8 cellular contexts compared by ENCODE assay signal in genomic region chr20:15162061-15162740, GRCh38.
A peak's percentile ranks its signal among the peaks of the same experiment; 100 is the strongest.
DNase-seq lines count a peak whose midpoint lies in the region; ATAC-seq and TF ChIP-seq lines count a peak whose summit lies in the region.

No MANE protein-coding gene starts in this region.

- no peaks in the 10 kb centered on the region for H3K27me3 ChIP-seq in smooth muscle cell (ENCODE audit: low read depth)

- no peaks in the 10 kb centered on the region for H3K9me3 ChIP-seq in smooth muscle cell (replicated peaks; ENCODE audit: low read depth)

- peak; percentile 69 for ATAC-seq in HG03039 (IDR thresholded peaks at IDR 0.05; ENCODE audit: unreplicated experiment)
- ATAC-seq in stimulated activated naive CD8-positive, alpha-beta T cell treated with anti-CD3 and anti-CD28 coated beads, Interleukin-15, amount 100 ng/mL, for 72 hours: peak; percentile 52
- no peak for ATAC-seq in GM21786 (IDR thresholded peaks at IDR 0.05; ENCODE audit: unreplicated experiment)

- no peak overlapping the region for H3K4me3 ChIP-seq in smooth muscle cell

- peaks cover 7% of the 10 kb centered on the region for H3K9me3 Mint-ChIP-seq in activated T-cell treated with anti-CD3 and anti-CD28 coated beads, Interleukin-2, amount 50 U/mL, for 24 hours
- peaks cover 5% of the 10 kb centered on the region for H3K9me3 Mint-ChIP-seq in activated naive CD8-positive, alpha-beta T cell (ENCODE audit: low read depth)
- peaks cover 7 to 11% of the 10 kb centered on the region in 2 donors for H3K9me3 Mint-ChIP-seq in stimulated activated naive CD8-positive, alpha-beta T cell treated with anti-CD3 and anti-CD28 coated beads, Interleukin-15, amount 100 ng/mL, for 72 hours

- H3K36me3 Mint-ChIP-seq in activated T-cell treated with anti-CD3 and anti-CD28 coated beads, Interleukin-2, amount 50 U/mL, for 24 hours (ENCODE audit: low read depth): no peaks in the 10 kb centered on the region
- H3K36me3 Mint-ChIP-seq in activated naive CD8-positive, alpha-beta T cell: no peaks in the 10 kb centered on the region

- no peaks in the 10 kb centered on the region for H3K27me3 Mint-ChIP-seq in activated T-cell treated with anti-CD3 and anti-CD28 coated beads, Interleukin-2, amount 50 U/mL, for 24 hours
- H3K27me3 Mint-ChIP-seq in activated naive CD8-positive, alpha-beta T cell: no peaks in the 10 kb centered on the region
- H3K27me3 Mint-ChIP-seq in stimulated activated naive CD8-positive, alpha-beta T cell treated with anti-CD3 and anti-CD28 coated beads, Interleukin-15, amount 100 ng/mL, for 72 hours: peaks cover 9% of the 10 kb centered on the region

- no peaks in the 10 kb centered on the region for H3K36me3 ChIP-seq in smooth muscle cell (ENCODE audit: low read depth)

- WGBS in smooth muscle cell (ENCODE audit: low lambda C conversion rate): 83% methylated on average over 7 of the region's 7 CpGs

- peak overlapping the region; percentile 9 for H3K27ac Mint-ChIP-seq in activated T-cell treated with anti-CD3 and anti-CD28 coated beads, Interleukin-2, amount 50 U/mL, for 24 hours
- H3K27ac Mint-ChIP-seq in activated naive CD8-positive, alpha-beta T cell: no peak overlapping the region
- H3K27ac Mint-ChIP-seq in stimulated activated naive CD8-positive, alpha-beta T cell treated with anti-CD3 and anti-CD28 coated beads, Interleukin-15, amount 100 ng/mL, for 72 hours: peak overlapping the region in 1 of 2 donors; percentile 89

- no peaks in the 10 kb centered on the region for H3F3A ChIP-seq in smooth muscle cell (ENCODE audit: low read depth)

- H3K79me2 ChIP-seq in smooth muscle cell (ENCODE audit: low read depth): no peaks in the 10 kb centered on the region

- H3K27ac ChIP-seq in smooth muscle cell (ENCODE audit: low read depth): no peak overlapping the region

- no peaks in the 10 kb centered on the region for H4K20me1 ChIP-seq in smooth muscle cell (ENCODE audit: low read depth)

- no peaks in the 10 kb centered on the region for H3K4me1 ChIP-seq in smooth muscle cell (ENCODE audit: low read depth)

- DNase-seq in activated T-cell treated with anti-CD3 and anti-CD28 coated beads, Interleukin-2, amount 50 U/mL, for 24 hours: no peak
- DNase-seq in activated T-cell treated with anti-CD3 and anti-CD28 coated beads, Interleukin-2, amount 50 U/mL, for 1 hour: no peak
- DNase-seq in stimulated activated naive CD8-positive, alpha-beta T cell treated with anti-CD3 and anti-CD28 coated beads, Interleukin-15, amount 100 ng/mL, for 72 hours: no peak
- DNase-seq in smooth muscle cell (lab: John Stamatoyannopoulos, UW; ENCODE audit: unreplicated experiment) (no peak), NCI-H1436 treated with DMSO at 0.1 percent for 48 hours (lab: John Stamatoyannopoulos, UW) (no peak)

- no peak overlapping the region for H3K4me3 Mint-ChIP-seq in activated T-cell treated with anti-CD3 and anti-CD28 coated beads, Interleukin-2, amount 50 U/mL, for 24 hours
- H3K4me3 Mint-ChIP-seq in activated naive CD8-positive, alpha-beta T cell: peak overlapping the region; percentile 51
- peak overlapping the region; percentile 22 to 55 for H3K4me3 Mint-ChIP-seq in stimulated activated naive CD8-positive, alpha-beta T cell treated with anti-CD3 and anti-CD28 coated beads, Interleukin-15, amount 100 ng/mL, for 72 hours

- no peak overlapping the region for H2AFZ ChIP-seq in smooth muscle cell (ENCODE audit: low read depth)

- H3K4me2 ChIP-seq in smooth muscle cell: no peak overlapping the region

- no peak overlapping the region for H3K9ac ChIP-seq in smooth muscle cell (ENCODE audit: low read depth)

- peaks cover 9% of the 10 kb centered on the region for H3K4me1 Mint-ChIP-seq in activated T-cell treated with anti-CD3 and anti-CD28 coated beads, Interleukin-2, amount 50 U/mL, for 24 hours (ENCODE audit: low read depth)
- peaks cover 6% of the 10 kb centered on the region for H3K4me1 Mint-ChIP-seq in activated naive CD8-positive, alpha-beta T cell (ENCODE audit: low read depth)
- H3K4me1 Mint-ChIP-seq in stimulated activated naive CD8-positive, alpha-beta T cell treated with anti-CD3 and anti-CD28 coated beads, Interleukin-15, amount 100 ng/mL, for 72 hours: peaks cover 11% of the 10 kb centered on the region

- no peak for TF ChIP-seq CTCF in smooth muscle cell (IDR thresholded peaks at IDR 0.05; ENCODE audit: borderline replicate concordance, insufficient read depth, poor library complexity, severe bottlenecking)
